Comparison of ENCODE assay signal across 7 cellular contexts in the genomic region with DNA sequence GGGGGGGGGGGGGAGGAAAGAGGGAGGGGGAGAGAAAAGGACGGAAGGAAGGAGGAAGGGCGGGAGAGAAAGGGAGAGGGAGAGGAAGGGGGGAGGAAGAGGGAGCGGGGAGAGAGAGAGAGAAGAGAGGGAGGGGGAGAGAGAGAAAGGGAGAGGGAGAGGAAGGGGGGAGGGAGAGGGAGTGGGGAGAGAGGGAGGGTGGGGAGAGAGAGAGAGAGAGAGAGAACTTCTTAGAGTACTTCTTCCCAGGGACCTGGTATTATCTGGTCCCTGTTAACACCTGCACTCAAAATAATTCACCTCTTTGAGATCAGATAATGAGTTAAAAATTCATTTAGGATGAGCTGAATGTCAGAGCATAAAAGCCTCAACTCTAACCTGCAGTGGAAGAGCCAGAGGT. TPM values are rescaled to one million over a fixed set of nuclear protein-coding genes. Genes with fewer than 3 reads are reported as not detected.
DNase-seq lines count a peak whose midpoint lies in the region; ATAC-seq and TF ChIP-seq lines count a peak whose summit lies in the region.

No MANE protein-coding gene starts in this region.

- peak overlapping the region; percentile 97 for H3K9ac ChIP-seq in HUES6 (ENCODE audit: low read length)

- H3K4me1 Mint-ChIP-seq in activated naive CD8-positive, alpha-beta T cell treated with anti-CD3 and anti-CD28 coated beads for 36 hours = peaks cover 23% of the 10 kb centered on the region
- peaks cover 30 to 47% of the 10 kb centered on the region in 2 donors for H3K4me1 Mint-ChIP-seq in immature natural killer cell

- no peaks in the 10 kb centered on the region for H3K27me3 Mint-ChIP-seq in activated naive CD8-positive, alpha-beta T cell treated with anti-CD3 and anti-CD28 coated beads for 36 hours
- H3K27me3 Mint-ChIP-seq in immature natural killer cell (ENCODE audit: low read depth in 3 of 3) = peaks cover 3 to 8% (median 6%) of the 10 kb centered on the region in 3 donors

- peaks cover 3% of the 10 kb centered on the region for H3K36me3 Mint-ChIP-seq in activated naive CD8-positive, alpha-beta T cell treated with anti-CD3 and anti-CD28 coated beads for 36 hours
- peaks cover 0 to 10% (median 1%) of the 10 kb centered on the region in 3 donors for H3K36me3 Mint-ChIP-seq in immature natural killer cell

- H3K9me3 Mint-ChIP-seq in activated naive CD8-positive, alpha-beta T cell treated with anti-CD3 and anti-CD28 coated beads for 36 hours = no peaks in the 10 kb centered on the region
- H3K9me3 Mint-ChIP-seq in immature natural killer cell = no peaks in the 10 kb centered on the region

- TF ChIP-seq POLR2A in stomach (IDR thresholded peaks at IDR 0.05) = no peak

- no peaks in the 10 kb centered on the region for H3K4me1 ChIP-seq in HUES6 (ENCODE audit: control insufficient read depth, insufficient read depth, low read length)
- peaks cover 9 to 54% (median 44%) of the 10 kb centered on the region in 4 donors for H3K4me1 ChIP-seq in stomach

- peak overlapping the region; percentile 91 for H3K4me3 ChIP-seq in HUES6 (ENCODE audit: low read depth, low read length)
- H3K4me3 ChIP-seq in stomach = peak overlapping the region; percentile 92 to 98 (median 96)

- ATAC-seq in HG02885 (IDR thresholded peaks at IDR 0.05; ENCODE audit: poor library complexity, unreplicated experiment) = no peak

- H3K27ac ChIP-seq in HUES6 (ENCODE audit: low read depth, low read length) = no peak overlapping the region
- H3K27ac ChIP-seq in stomach = peak overlapping the region in 3 of 5 donors; percentile 91 to 93 (median 93)

- no peak for TF ChIP-seq EP300 in stomach (IDR thresholded peaks at IDR 0.05)

- H3K27ac Mint-ChIP-seq in activated naive CD8-positive, alpha-beta T cell treated with anti-CD3 and anti-CD28 coated beads for 36 hours = no peak overlapping the region
- peak overlapping the region; percentile 88 to 97 (median 91) for H3K27ac Mint-ChIP-seq in immature natural killer cell

- TF ChIP-seq CTCF in stomach (IDR thresholded peaks at IDR 0.05) = no peak

- peak overlapping the region; percentile 93 for H3K4me3 Mint-ChIP-seq in activated naive CD8-positive, alpha-beta T cell treated with anti-CD3 and anti-CD28 coated beads for 36 hours
- peak overlapping the region; percentile 90 to 93 (median 92) for H3K4me3 Mint-ChIP-seq in immature natural killer cell

- DNase-seq in activated naive CD8-positive, alpha-beta T cell treated with anti-CD3 and anti-CD28 coated beads for 36 hours = no peak
- no peak for DNase-seq in immature natural killer cell
- DNase-seq in stomach = no peak
- no peak for DNase-seq in AG20443 (ENCODE audit: low spot score)
- DNase-seq in NCI-H2196 treated with DMSO at 0.1 percent for 48 hours (lab: John Stamatoyannopoulos, UW; ENCODE audit: unreplicated experiment) = no peak

- WGBS in stomach, 5 donors = 0 to 8% (median 4%) methylated on average over 2 to 3 of the region's 3 CpGs

- intact Hi-C loops in stomach (cut with DNase I; ENCODE audit: low total_unique reads) = no loop called here

- H3K36me3 ChIP-seq in HUES6 (ENCODE audit: control insufficient read depth, insufficient read depth, low read length) = peaks cover 42% of the 10 kb centered on the region
- peaks cover 27 to 44% (median 42%) of the 10 kb centered on the region in 4 donors for H3K36me3 ChIP-seq in stomach

- H3K27me3 ChIP-seq in HUES6 (ENCODE audit: control insufficient read depth, insufficient read depth, low read length) (peaks cover 7% of the 10 kb centered on the region; the same call in 1 of the 2 replicates), stomach (peaks cover 0 to under 1% (median 0%) of the 10 kb centered on the region in 3 donors)

- H3K9me3 ChIP-seq in HUES6 (ENCODE audit: control insufficient read depth, insufficient read depth, low read depth, low read length) (no peaks in the 10 kb centered on the region), stomach (no peaks in the 10 kb centered on the region)

RNA-seq across cellular contexts. Expression of a gene that starts 1.1 kb away (rescaled TPM):
- 100 to 1,000 TPM in 1 of 2 experiments, 10 to 100 TPM in 1; 99.4 to 103 TPM for total RNA-seq in activated naive CD8-positive, alpha-beta T cell treated with anti-CD3 and anti-CD28 coated beads for 36 hours
- polyA plus RNA-seq in immature natural killer cell (100 to 1,000 TPM; 157 to 162 (median 162) TPM), stomach (100 to 1,000 TPM in 1 of 3 donors, 10 to 100 TPM in 2; 64.0 to 122 (median 99.7) TPM)
- total RNA-seq in stomach = 100 to 1,000 TPM in 2 of 5 donors, 10 to 100 TPM in 3; 79.1 to 120 (median 91.0) TPM

RNA-seq across cellular contexts. Expression of a gene that starts 27.1 kb away (rescaled TPM):
- under 1 TPM; 0.38 to 0.41 TPM for total RNA-seq in activated naive CD8-positive, alpha-beta T cell treated with anti-CD3 and anti-CD28 coated beads for 36 hours
- polyA plus RNA-seq in immature natural killer cell (1 to 10 TPM in 2 of 3 donors, under 1 TPM in 1; 0.94 to 8.3 (median 1.7) TPM), stomach (100 to 1,000 TPM; 379 to 728 (median 383) TPM)
- total RNA-seq in stomach = 100 to 1,000 TPM in 2 of 5 donors, 10 to 100 TPM in 1, 1 to 10 TPM in 2; 1.7 to 804 (median 90.2) TPM
